In genomic region chr3:10432156-10432845, GRCh38 we compare ENCODE assay signal across 13 cellular contexts.
DNase-seq lines count a peak whose midpoint lies in the region; ATAC-seq and TF ChIP-seq lines count a peak whose summit lies in the region.
"Had no signal": no experiment of that assay in that cellular context is flagged by ENCODE, and none has a peak within 500 bp of the region (broad histone marks: within the 10 kb centered on the region; RNA-seq: fewer than 3 reads in every experiment).

No MANE protein-coding gene starts in this region.

- H2BK20ac ChIP-seq in H9 (ENCODE audit: low read depth, low read length, poor library complexity, severe bottlenecking), result no peak overlapping the region

- no peaks in the 10 kb centered on the region for H3K9me3 Mint-ChIP-seq in H9

- peak overlapping the region in 2 of 3 experiments; percentile 61 to 87; a peak in 1 of 7 replicates for H3K27ac Mint-ChIP-seq in H9

- H3K9ac ChIP-seq in BLaER1 (peak overlapping the region; percentile 75), H9 (ENCODE audit: extremely low read depth, insufficient read length, low read length) (no peak overlapping the region), mesenchymal stem cell (ENCODE audit: low read length) (no peak overlapping the region)

- H3K27me3 ChIP-seq in BLaER1, result no peaks in the 10 kb centered on the region
- H3K27me3 ChIP-seq in H9 (ENCODE audit: insufficient read depth, low read length), result no peaks in the 10 kb centered on the region
- peaks cover 4 to 45% of the 10 kb centered on the region in 2 experiments for H3K27me3 ChIP-seq in mesenchymal stem cell (ENCODE audit: control insufficient read depth in 1 of 2, insufficient read depth in 1 of 2, low read length in 2 of 2)
- H3K27me3 ChIP-seq: testis had no signal

- H3K4ac ChIP-seq in H9 (ENCODE audit: low read depth, low read length) (no peak overlapping the region), mesenchymal stem cell (ENCODE audit: low read depth in 1 of 2, low read length in 2 of 2) (no peak overlapping the region)

- H3K4me3 Mint-ChIP-seq in H9, result no peak overlapping the region

- H3K27me3 Mint-ChIP-seq in H9 (ENCODE audit: low read depth), result peaks cover 6% of the 10 kb centered on the region

- peaks cover 100% of the 10 kb centered on the region for H3K4me1 ChIP-seq in BLaER1
- no peaks in the 10 kb centered on the region for H3K4me1 ChIP-seq in H9 (ENCODE audit: insufficient read depth, low read length)
- H3K4me1 ChIP-seq in mesenchymal stem cell (ENCODE audit: control insufficient read depth, insufficient read depth, low read depth, low read length), result peaks cover 8% of the 10 kb centered on the region
- H3K4me1 ChIP-seq: foreskin keratinocyte, testis had no signal

- H3K9me3 ChIP-seq in BLaER1 (no peaks in the 10 kb centered on the region), H9 (ENCODE audit: control insufficient read depth, low read depth, low read length) (no peaks in the 10 kb centered on the region), mesenchymal stem cell (ENCODE audit: control insufficient read depth, low read length) (no peaks in the 10 kb centered on the region)
- H3K9me3 ChIP-seq: testis had no signal

- H4K5ac ChIP-seq in H9 (ENCODE audit: insufficient read length, low read depth, low read length), result no peak overlapping the region

- H3K27ac ChIP-seq in BLaER1, result peak overlapping the region; percentile 96
- H3K27ac ChIP-seq in H9 (ENCODE audit: insufficient read length, low read depth, low read length), result no peak overlapping the region
- no peak overlapping the region for H3K27ac ChIP-seq in mesenchymal stem cell (ENCODE audit: low read length, poor library complexity, severe bottlenecking)
- H3K27ac ChIP-seq: foreskin keratinocyte, testis had no signal

- H3K56ac ChIP-seq in H9 (ENCODE audit: insufficient read length, low read depth, low read length), result no peak overlapping the region

- H3K79me2 ChIP-seq in H9 (ENCODE audit: insufficient read depth, low read length), result no peaks in the 10 kb centered on the region

- no peaks in the 10 kb centered on the region for H3K79me1 ChIP-seq in H9 (ENCODE audit: insufficient read depth, low read depth, low read length, poor library complexity, severe bottlenecking)
- H3K79me1 ChIP-seq in mesenchymal stem cell (replicated peaks; ENCODE audit: low read length, poor library complexity, severe bottlenecking), result no peaks in the 10 kb centered on the region

- H3K14ac ChIP-seq in H9 (ENCODE audit: insufficient read depth, low read length), result no peak overlapping the region; the same call in 1 of the 2 replicates
- H3K14ac ChIP-seq in mesenchymal stem cell (ENCODE audit: low read length in 2 of 2), result no peak overlapping the region

- H3K4me2 ChIP-seq in BLaER1, result peak overlapping the region; percentile 84
- no peak overlapping the region for H3K4me2 ChIP-seq in H9 (ENCODE audit: insufficient read depth, insufficient read length, low read length)
- no peak overlapping the region for H3K4me2 ChIP-seq in mesenchymal stem cell (ENCODE audit: low read length, poor library complexity, severe bottlenecking)

- no peak overlapping the region for H2AFZ ChIP-seq in H9 (ENCODE audit: low read length)
- H2AFZ ChIP-seq in mesenchymal stem cell (ENCODE audit: low read depth, low read length), result no peak overlapping the region

- H4K8ac ChIP-seq in H9 (replicated peaks; ENCODE audit: insufficient read length, low read depth, low read length) (no peak overlapping the region), mesenchymal stem cell (ENCODE audit: low read length) (no peak overlapping the region)

- H3K36me3 ChIP-seq in BLaER1 (peaks cover 20% of the 10 kb centered on the region; the same call in 1 of the 2 replicates), mesenchymal stem cell (ENCODE audit: control insufficient read depth in 1 of 2, insufficient read depth in 2 of 2, low read depth in 1 of 2, low read length in 2 of 2) (no peaks in the 10 kb centered on the region)

- H3T11ph ChIP-seq in H9 (ENCODE audit: low read length), result no peak overlapping the region

- no peak overlapping the region for H3K18ac ChIP-seq in H9 (ENCODE audit: insufficient read length, low read depth, low read length)
- no peak overlapping the region for H3K18ac ChIP-seq in mesenchymal stem cell (ENCODE audit: low read depth in 1 of 2, low read length in 2 of 2)

- H3K4me1 Mint-ChIP-seq in H9, result peaks cover 0 to 8% of the 10 kb centered on the region in 2 experiments; a peak in 2 of 4 replicates

- DNase-seq in H9, result no peak
- peak; percentile 10 for DNase-seq in NCI-H2227 treated with DMSO at 0.1 percent for 48 hours (lab: John Stamatoyannopoulos, UW)
- DNase-seq in mesenchymal stem cell, result no peak
- no peak for DNase-seq in SIG-M5 treated with dmso at 0.1 percent for 504 hours (lab: John Stamatoyannopoulos, UW; ENCODE audit: unreplicated experiment)
- no peak for DNase-seq in NCI-H187 treated with DMSO at 0.1 percent for 48 hours (lab: John Stamatoyannopoulos, UW)
- DNase-seq: activated gamma-delta T cell; foreskin keratinocyte; NCI-H526 treated with DMSO at 0.1 percent for 48 hours; stimulated activated CD4-positive, alpha-beta T cell treated with anti-CD3 and anti-CD28 coated beads, Interleukin-4, amount 100 ng/mL, for 24 hours; stimulated activated CD8-positive, alpha-beta memory T cell treated with anti-CD3 and anti-CD28 coated beads, Interleukin-4, amount 100 ng/mL, for 48 hours; testis had no signal

- H3K4me3 ChIP-seq in BLaER1 (0 out of 2 replicates have a peak overlapping the region, but pooled peaks have one; percentile 5), mesenchymal stem cell (ENCODE audit: insufficient read depth in 1 of 2, low read depth in 1 of 2, low read length in 2 of 2) (no peak overlapping the region)
- H3K4me3 ChIP-seq: testis had no signal

- H3K23ac ChIP-seq in H9 (ENCODE audit: insufficient read length, low read depth, low read length) (no peak overlapping the region), mesenchymal stem cell (ENCODE audit: low read length in 2 of 2) (no peak overlapping the region)

- H2BK12ac ChIP-seq in H9 (ENCODE audit: insufficient read length, low read depth, low read length), result no peak overlapping the region
- H2BK12ac ChIP-seq in mesenchymal stem cell (ENCODE audit: low read length in 2 of 2), result no peak overlapping the region

- H3K36me3 Mint-ChIP-seq in H9 (ENCODE audit: insufficient read depth in 1 of 3, low read depth in 3 of 3), result no peaks in the 10 kb centered on the region

- no peak overlapping the region for H2AK5ac ChIP-seq in H9 (ENCODE audit: insufficient read length, low read length)
- no peak overlapping the region for H2AK5ac ChIP-seq in mesenchymal stem cell (ENCODE audit: low read length, severe bottlenecking)

- H2BK5ac ChIP-seq in H9 (ENCODE audit: insufficient read length, low read length) (no peak overlapping the region), mesenchymal stem cell (ENCODE audit: low read depth, low read length, poor library complexity, severe bottlenecking) (no peak overlapping the region)

- ATAC-seq in GM21723 (IDR thresholded peaks at IDR 0.05; ENCODE audit: unreplicated experiment), result no peak
- ATAC-seq: foreskin keratinocyte had no signal

- no peak overlapping the region for H2BK120ac ChIP-seq in H9 (ENCODE audit: low read depth, low read length, poor library complexity, severe bottlenecking)
- no peak overlapping the region for H2BK120ac ChIP-seq in mesenchymal stem cell (ENCODE audit: low read depth, low read length)

- H4K91ac ChIP-seq in H9 (ENCODE audit: insufficient read length, low read depth, low read length) (no peak overlapping the region), mesenchymal stem cell (ENCODE audit: low read length) (peak overlapping the region; percentile 36)

- H4K20me1 ChIP-seq in BLaER1 (no peaks in the 10 kb centered on the region), H9 (ENCODE audit: control insufficient read depth, insufficient read depth, insufficient read length) (no peaks in the 10 kb centered on the region)

- no peak for TF ChIP-seq CTCF in H9 (conservative IDR thresholded peaks at IDR 0.05)

- no peak overlapping the region for H2BK15ac ChIP-seq in H9 (ENCODE audit: low read depth, low read length)
- H2BK15ac ChIP-seq in mesenchymal stem cell (ENCODE audit: low read depth, poor library complexity, severe bottlenecking), result peak overlapping the region; percentile 38

- no CpG with 5 or more reads among the region's 16 CpGs for WGBS in H9 (ENCODE audit: extremely low coverage, insufficient read length, low lambda C conversion rate)
- 88% methylated on average over 16 of the region's 16 CpGs for WGBS in mesenchymal stem cell

- no peaks in the 10 kb centered on the region for H3K23me2 ChIP-seq in H9 (ENCODE audit: insufficient read length, low read depth, low read length, poor library complexity, severe bottlenecking)
